Comparison of ENCODE assay signal across 15 cellular contexts in genomic region chr1:233237623-233238022, GRCh38. TPM values are rescaled to one million over a fixed set of nuclear protein-coding genes. Genes with fewer than 3 reads are reported as not detected.
DNase-seq lines count a peak whose midpoint lies in the region; ATAC-seq and TF ChIP-seq lines count a peak whose summit lies in the region.
"Had no signal": no experiment of that assay in that cellular context is flagged by ENCODE, and none has a peak within 500 bp of the region (broad histone marks: within the 10 kb centered on the region; RNA-seq: fewer than 3 reads in every experiment).

No MANE protein-coding gene starts in this region.

- H3K36me3 ChIP-seq in left ventricle myocardium inferior, result no peaks in the 10 kb centered on the region

- no peaks in the 10 kb centered on the region for H3K27me3 Mint-ChIP-seq in osteocyte (ENCODE audit: unreplicated experiment)
- no peaks in the 10 kb centered on the region for H3K27me3 Mint-ChIP-seq in CD4-positive, alpha-beta T cell
- H3K27me3 Mint-ChIP-seq: CD8-positive, alpha-beta memory T cell had no signal

- H3K27ac ChIP-seq in left ventricle myocardium inferior (replicated peaks), result no peak overlapping the region
- no peak overlapping the region for H3K27ac ChIP-seq in CD4-positive, alpha-beta T cell (ENCODE audit: low read depth, low read length)
- H3K27ac ChIP-seq: 22Rv1, HL-60 had no signal

- peaks cover 27% of the 10 kb centered on the region for H3K4me1 Mint-ChIP-seq in osteocyte (ENCODE audit: unreplicated experiment)
- H3K4me1 Mint-ChIP-seq in CD4-positive, alpha-beta T cell (ENCODE audit: low read depth), result no peaks in the 10 kb centered on the region
- H3K4me1 Mint-ChIP-seq: CD8-positive, alpha-beta memory T cell had no signal

- H3K4me3 Mint-ChIP-seq in osteocyte (ENCODE audit: unreplicated experiment), result no peak overlapping the region
- no peak overlapping the region for H3K4me3 Mint-ChIP-seq in CD4-positive, alpha-beta T cell
- H3K4me3 Mint-ChIP-seq: CD14-positive monocyte; CD8-positive, alpha-beta memory T cell had no signal

- DNase-seq in Right ventricle myocardium inferior (ENCODE audit: missing footprints) (no peak), left ventricle myocardium inferior (no peak), ELF-1 (ENCODE audit: low read depth, low spot score) (peak; percentile 16), dedifferentiated amniotic fluid mesenchymal stem cell (ENCODE audit: extremely low spot score) (peak; percentile 31), osteocyte (ENCODE audit: extremely low spot score, unreplicated experiment) (no peak), mesenteric fat pad (ENCODE audit: low spot score) (no peak)
- no peak for DNase-seq in CD4-positive, alpha-beta T cell
- DNase-seq: CD8-positive, alpha-beta memory T cell; DMS 273 treated with DMSO at 0.1 percent for 48 hours; GDM1 had no signal

- no peak overlapping the region for H3K4me3 ChIP-seq in left ventricle myocardium inferior

- intact Hi-C loops in Right ventricle myocardium inferior (cut with DNase I) (no loop called here), left ventricle myocardium inferior (cut with micrococcal nuclease) (no loop called here)
- intact Hi-C loops in CD4-positive, alpha-beta T cell (cut with DNase I, micrococcal nuclease), result no loop called here

- CTCF ChIA-PET in CD4-positive, alpha-beta T cell (lab: Charles Lee), result no interaction called here

- H3K27ac Mint-ChIP-seq in osteocyte (ENCODE audit: unreplicated experiment), result peak overlapping the region; percentile 83
- no peak overlapping the region for H3K27ac Mint-ChIP-seq in CD4-positive, alpha-beta T cell
- H3K27ac Mint-ChIP-seq: CD8-positive, alpha-beta memory T cell had no signal

- peak; percentile 85 for ATAC-seq in Right ventricle myocardium inferior
- no peak for ATAC-seq in GM21619 (IDR thresholded peaks at IDR 0.05; ENCODE audit: unreplicated experiment)
- ATAC-seq in CD4-positive, alpha-beta T cell (ENCODE audit: poor library complexity), result no peak
- ATAC-seq: HCT116 had no signal

- H3K9me3 ChIP-seq in left ventricle myocardium inferior (replicated peaks), result no peaks in the 10 kb centered on the region
- no peaks in the 10 kb centered on the region for H3K9me3 ChIP-seq in CD4-positive, alpha-beta T cell (ENCODE audit: control insufficient read depth, low read length)

- TF ChIP-seq CTCF in left ventricle myocardium inferior (IDR thresholded peaks at IDR 0.05; ENCODE audit: borderline replicate concordance), result no peak
- no peak for TF ChIP-seq CTCF in osteocyte (IDR thresholded peaks at IDR 0.05)
- TF ChIP-seq CTCF in CD4-positive, alpha-beta T cell (IDR thresholded peaks at IDR 0.05), result no peak

- POLR2A ChIA-PET in CD4-positive, alpha-beta T cell (lab: Charles Lee), result no interaction called here

- H3K27me3 ChIP-seq in left ventricle myocardium inferior (ENCODE audit: low read depth), result no peaks in the 10 kb centered on the region
- H3K27me3 ChIP-seq in CD4-positive, alpha-beta T cell (ENCODE audit: control insufficient read depth, insufficient read depth, low read length), result no peaks in the 10 kb centered on the region

- peaks cover 5% of the 10 kb centered on the region for H3K36me3 Mint-ChIP-seq in osteocyte (ENCODE audit: unreplicated experiment)
- H3K36me3 Mint-ChIP-seq in CD4-positive, alpha-beta T cell (ENCODE audit: low read depth), result peaks cover 44% of the 10 kb centered on the region

- peaks cover 15% of the 10 kb centered on the region for H3K4me1 ChIP-seq in left ventricle myocardium inferior

- H3K9me3 Mint-ChIP-seq in osteocyte (ENCODE audit: unreplicated experiment), result no peaks in the 10 kb centered on the region
- H3K9me3 Mint-ChIP-seq in CD4-positive, alpha-beta T cell, result no peaks in the 10 kb centered on the region
- H3K9me3 Mint-ChIP-seq: CD14-positive monocyte; CD8-positive, alpha-beta memory T cell had no signal

RNA-seq across cellular contexts. Expression of gene PCNX2, which starts 57.9 kb away (rescaled TPM):
- total RNA-seq in Right ventricle myocardium inferior (2.2 TPM), left ventricle myocardium inferior (0.82 TPM), osteocyte (17.2 and 20.4 TPM in 2 replicates), mesenteric fat pad (6.1 TPM)
- total RNA-seq in CD4-positive, alpha-beta T cell, result 10 to 100 TPM; 46.4 to 49.4 TPM

Comparison
In these comparisons a context has a peak if more than half of its experiments do, and no peak if none do; other contexts are left out.
1. DNase-seq: peak in ELF-1 (single experiment) and dedifferentiated amniotic fluid mesenchymal stem cell (single experiment); none in Right ventricle myocardium inferior (single experiment), left ventricle myocardium inferior (single experiment), osteocyte (single experiment), mesenteric fat pad (single experiment) and CD4-positive, alpha-beta T cell (0 of 10).